ENCODE assay signal across 18 cellular contexts in the genomic region with DNA sequence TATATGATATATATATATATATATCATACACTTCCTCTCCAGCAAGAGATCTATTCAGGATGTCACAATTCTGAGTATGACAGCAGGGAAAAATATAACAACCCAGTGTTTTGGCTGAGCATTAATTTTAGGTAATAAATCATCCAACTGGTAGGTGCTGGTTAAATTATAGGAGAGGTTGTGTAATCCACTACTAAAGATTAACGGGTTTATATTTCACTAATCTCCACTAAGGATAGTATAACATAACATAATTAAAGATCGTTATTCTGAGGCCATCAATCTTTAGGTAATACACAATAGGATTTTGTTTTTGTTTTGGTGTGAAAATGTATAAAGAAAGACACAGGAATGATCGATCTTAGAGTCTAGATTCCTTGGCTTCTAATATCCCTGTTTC.
"Had no signal": no experiment of that assay in that cellular context is flagged by ENCODE, and none has a peak within 500 bp of the region (broad histone marks: within the 10 kb centered on the region; RNA-seq: fewer than 3 reads in every experiment).

No MANE protein-coding gene starts in this region.

- H3K27ac ChIP-seq: brain microvascular endothelial cell had no signal

- H3K27me3 ChIP-seq: brain microvascular endothelial cell had no signal

- DNase-seq: activated CD4-positive, alpha-beta T cell treated with anti-CD3 and anti-CD28 coated beads, Interleukin-2, amount 10 ng/mL, durations not matched to agents 24 days and 14 days; activated CD4-positive, alpha-beta T cell treated with anti-CD3 and anti-CD28 coated beads, Interleukin-2, amount 50 U/mL, for 4 hours; activated CD8-positive, alpha-beta T cell treated with anti-CD3 and anti-CD28 coated beads for 36 hours; activated gamma-delta T cell; activated naive CD4-positive, alpha-beta T cell treated with anti-CD3 and anti-CD28 coated beads for 36 hours; activated T-cell treated with anti-CD3 and anti-CD28 coated beads, Interleukin-2, amount 50 U/mL, for 24 hours; anterior cingulate cortex; brain microvascular endothelial cell; central memory CD4-positive, alpha-beta T cell; NCI-H1092 treated with DMSO at 0.1 percent for 48 hours; NCI-H187 treated with DMSO at 0.1 percent for 48 hours; NCI-H345; NCI-H526 treated with DMSO at 0.1 percent for 48 hours; NK-92 treated with Interleukin-12 subunit alpha and Interleukin-12 subunit beta, amount 100 ng/mL, for 24 hours; OCI-M1; Right ventricle myocardium superior; T1000 had no signal

- ATAC-seq: activated CD8-positive, alpha-beta T cell treated with anti-CD3 and anti-CD28 coated beads for 36 hours; activated naive CD4-positive, alpha-beta T cell treated with anti-CD3 and anti-CD28 coated beads, Interleukin-2, amount 50 U/mL, for 72 hours had no signal
